25 cellular contexts compared by ENCODE assay signal in the genomic region with DNA sequence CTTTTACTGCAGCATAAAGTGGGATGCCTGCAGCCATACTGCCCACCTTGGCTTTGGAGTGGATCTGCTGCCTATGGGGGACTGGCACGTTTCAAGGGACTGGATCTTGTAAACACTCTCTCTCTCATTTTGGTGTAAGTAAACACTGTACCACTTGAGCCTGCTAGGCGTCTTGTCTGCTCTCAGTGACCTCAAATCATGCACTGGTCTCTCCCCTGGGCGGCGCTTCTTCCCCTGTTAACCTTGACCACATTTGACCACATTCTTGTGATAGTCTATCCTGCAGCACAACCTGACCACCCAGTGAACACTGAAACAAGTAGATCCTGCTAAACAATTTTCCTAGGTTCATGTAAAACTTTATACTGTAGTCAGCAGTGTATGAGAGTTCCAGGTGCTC.
A peak's percentile ranks its signal among the peaks of the same experiment; 100 is the strongest.
DNase-seq lines count a peak whose midpoint lies in the region; ATAC-seq, FAIRE-seq and TF ChIP-seq lines count a peak whose summit lies in the region.
"Had no signal": no experiment of that assay in that cellular context is flagged by ENCODE, and none has a peak within 500 bp of the region (broad histone marks: within the 10 kb centered on the region; RNA-seq: fewer than 3 reads in every experiment).

No MANE protein-coding gene starts in this region.

- H4K8ac ChIP-seq in IMR-90 (ENCODE audit: low read depth in 2 of 2, low read length in 2 of 2): no peak overlapping the region

- no peak overlapping the region for H2BK15ac ChIP-seq in IMR-90 (ENCODE audit: low read depth, low read length)

- ATAC-seq in HepG2: peak; percentile 59
- ATAC-seq in right lobe of liver: no peak
- ATAC-seq in IMR-90 (ENCODE audit: low read depth): no peak
- ATAC-seq: A549, HCT116 had no signal

- H3K79me1 ChIP-seq in IMR-90 (ENCODE audit: low read depth in 1 of 2, low read length in 2 of 2): no peaks in the 10 kb centered on the region

- H3K9me3 ChIP-seq in HepG2 (ENCODE audit: low read length) (no peaks in the 10 kb centered on the region), right lobe of liver (no peaks in the 10 kb centered on the region), IMR-90 (ENCODE audit: control insufficient read depth, insufficient read depth, low read length) (no peaks in the 10 kb centered on the region)
- no peaks in the 10 kb centered on the region for H3K9me3 ChIP-seq in CD8-positive, alpha-beta memory T cell (ENCODE audit: low read length)
- H3K9me3 ChIP-seq: A549, BE2C, Caco-2 had no signal

- TF ChIP-seq EP300 in HepG2 (IDR thresholded peaks at IDR 0.05; ENCODE audit: low read depth in 2 of 2, low read length in 2 of 2) (no peak), HepG2 (CRISPR knock-in tag; IDR thresholded peaks at IDR 0.05; ENCODE audit: borderline replicate concordance) (no peak)

- dilution Hi-C loops in IMR-90 (cut with HindIII; ENCODE audit: low sequenced_read_pairs, unreplicated experiment): no loop called here

- no peak overlapping the region for H2BK120ac ChIP-seq in IMR-90 (ENCODE audit: low read depth, low read length)

- 0 out of 2 replicates have a peak, but pooled peaks cover 5% of the 10 kb centered on the region for H3K4me1 ChIP-seq in HepG2 (ENCODE audit: insufficient read depth, low read length)
- H3K4me1 ChIP-seq in right lobe of liver: no peaks in the 10 kb centered on the region
- no peaks in the 10 kb centered on the region for H3K4me1 ChIP-seq in IMR-90 (ENCODE audit: control insufficient read depth, insufficient read depth, low read length)
- H3K4me1 ChIP-seq in CD8-positive, alpha-beta memory T cell (ENCODE audit: insufficient read depth, low read length): no peaks in the 10 kb centered on the region
- H3K4me1 ChIP-seq: A549; BE2C; BLaER1 treated with 17β-estradiol and CSF1 and Interleukin-3, amounts not matched to agents 10 nM and 100 nM; Caco-2 had no signal

- H3K14ac ChIP-seq in IMR-90 (replicated peaks; ENCODE audit: low read depth, low read length): no peak overlapping the region

- no peaks in the 10 kb centered on the region for H3K36me3 ChIP-seq in HepG2 (replicated peaks in 1 of 2; ENCODE audit: control insufficient read depth in 1 of 2, insufficient read depth in 2 of 2, low read length in 2 of 2)
- no peaks in the 10 kb centered on the region for H3K36me3 ChIP-seq in right lobe of liver
- H3K36me3 ChIP-seq in IMR-90 (ENCODE audit: control insufficient read depth, insufficient read depth, low read length): no peaks in the 10 kb centered on the region
- no peaks in the 10 kb centered on the region for H3K36me3 ChIP-seq in CD8-positive, alpha-beta memory T cell (ENCODE audit: insufficient read depth, low read length)
- H3K36me3 ChIP-seq: BE2C; BLaER1 treated with 17β-estradiol and CSF1 and Interleukin-3, amounts not matched to agents 10 nM and 100 nM had no signal

- no peak overlapping the region for H3K27ac Mint-ChIP-seq in CD8-positive, alpha-beta memory T cell
- H3K27ac Mint-ChIP-seq: CD14-positive monocyte; CD4-positive, alpha-beta memory T cell; H9; HFFc6 had no signal

- H3K23ac ChIP-seq in IMR-90 (ENCODE audit: low read depth, low read length): no peak overlapping the region

- intact Hi-C loops in HepG2 (cut with micrococcal nuclease; ENCODE audit: unreplicated experiment) (no loop called here), right lobe of liver (cut with DNase I) (no loop called here), IMR-90 (cut with micrococcal nuclease) (no loop called here)

- H3K4me2 ChIP-seq in HepG2 (ENCODE audit: low read depth, low read length) (no peak overlapping the region), IMR-90 (ENCODE audit: low read depth, low read length) (no peak overlapping the region)
- H3K4me2 ChIP-seq: A549; BLaER1 treated with 17β-estradiol and CSF1 and Interleukin-3, amounts not matched to agents 10 nM and 100 nM had no signal

- TF ChIP-seq RAD21 in HepG2 (CRISPR knock-in tag; IDR thresholded peaks at IDR 0.05): no peak
- TF ChIP-seq RAD21 in IMR-90 (IDR thresholded peaks at IDR 0.05; ENCODE audit: low read length): no peak

- H3K4me3 ChIP-seq in HepG2 (replicated peaks in 1 of 3; ENCODE audit: insufficient read depth in 1 of 3, low read depth in 2 of 3, low read length in 3 of 3) (no peak overlapping the region), right lobe of liver (no peak overlapping the region), IMR-90 (ENCODE audit: insufficient read depth, low read depth, low read length) (no peak overlapping the region)
- H3K4me3 ChIP-seq in CD8-positive, alpha-beta memory T cell (ENCODE audit: low read length): no peak overlapping the region
- H3K4me3 ChIP-seq: A549; BLaER1 treated with 17β-estradiol and CSF1 and Interleukin-3, amounts not matched to agents 10 nM and 100 nM; GM23248 had no signal

- H3K9ac ChIP-seq in HepG2 (ENCODE audit: insufficient read depth, low read depth, low read length) (no peak overlapping the region), IMR-90 (ENCODE audit: low read depth, low read length) (no peak overlapping the region)
- H3K9ac ChIP-seq: BLaER1 treated with 17β-estradiol and CSF1 and Interleukin-3, amounts not matched to agents 10 nM and 100 nM; GM23248 had no signal

- H2AFZ ChIP-seq in HepG2 (ENCODE audit: low read length): no peak overlapping the region
- H2AFZ ChIP-seq in IMR-90 (replicated peaks; ENCODE audit: low read length, poor library complexity): peak overlapping the region; percentile 58
- H2AFZ ChIP-seq: GM23248 had no signal

- no peaks in the 10 kb centered on the region for H3K36me3 Mint-ChIP-seq in CD8-positive, alpha-beta memory T cell
- H3K36me3 Mint-ChIP-seq: CD14-positive monocyte; CD4-positive, alpha-beta memory T cell had no signal

- in situ Hi-C loops in HepG2 (cut with HindIII; ENCODE audit: extremely low pct_ligation_motif_present, low pct_unique_long_range_greater_than_20kb) (no loop called here), IMR-90 (cut with MboI; ENCODE audit: low sequenced_read_pairs) (loop anchor here (25.0 kb wide), 1 partner anchor 956 kb away; no protein-coding TSS in a partner anchor)

- no peaks in the 10 kb centered on the region for H3K9me1 ChIP-seq in IMR-90 (ENCODE audit: insufficient read depth, low read length)

- CTCF ChIA-PET in HepG2 (lab: Yijun Ruan, JAX; ENCODE audit: low intra/inter-chr PET ratio, low total read pairs): no interaction called here
- CTCF ChIA-PET in IMR-90 (lab: Yijun Ruan, JAX): no interaction called here
- CTCF ChIA-PET in CD8-positive, alpha-beta memory T cell (lab: Charles Lee): no interaction called here

- no peak overlapping the region for H3K56ac ChIP-seq in IMR-90 (ENCODE audit: extremely low read depth, insufficient read depth, low read length)

- no peak overlapping the region for H3K4me3 Mint-ChIP-seq in CD8-positive, alpha-beta memory T cell
- H3K4me3 Mint-ChIP-seq: CD14-positive monocyte; CD4-positive, alpha-beta memory T cell; H9; HFFc6 had no signal

- H3K27ac ChIP-seq in HepG2 (ENCODE audit: extremely low read length, insufficient read depth, low read length) (no peak overlapping the region), right lobe of liver (no peak overlapping the region), IMR-90 (ENCODE audit: insufficient read depth, low read length) (no peak overlapping the region)
- H3K27ac ChIP-seq in CD8-positive, alpha-beta memory T cell (ENCODE audit: low read depth, low read length): no peak overlapping the region
- H3K27ac ChIP-seq: A549; BLaER1 treated with 17β-estradiol and CSF1 and Interleukin-3, amounts not matched to agents 10 nM and 100 nM; GM23248 had no signal

- peaks cover 0 to 3% of the 10 kb centered on the region in 2 donors for H3K27me3 Mint-ChIP-seq in CD8-positive, alpha-beta memory T cell

- H2AK5ac ChIP-seq in IMR-90 (ENCODE audit: low read depth, low read length): no peak overlapping the region

- no peak overlapping the region for H3K18ac ChIP-seq in IMR-90 (ENCODE audit: low read depth, low read length)

- no TSS peak for BruUV-seq in HepG2 (replicated peaks; lab: Mats Ljungman, UMichigan)
- no TSS peak for BruUV-seq in IMR-90 (replicated peaks; lab: Mats Ljungman, UMichigan)

- TF ChIP-seq POLR2A in HepG2 (IDR thresholded peaks at IDR 0.05; ENCODE audit: insufficient read depth in 1 of 2, low read depth in 2 of 2, low read length in 2 of 2): no peak
- TF ChIP-seq POLR2A in right lobe of liver (IDR thresholded peaks at IDR 0.05): no peak
- TF ChIP-seq POLR2A in IMR-90 (IDR thresholded peaks at IDR 0.05; ENCODE audit: low read depth, low read length): no peak

- no peak overlapping the region for H2BK5ac ChIP-seq in IMR-90 (ENCODE audit: low read depth, low read length, poor library complexity, severe bottlenecking)

- no peaks in the 10 kb centered on the region for H3K79me2 ChIP-seq in HepG2 (ENCODE audit: insufficient read depth, low read length)

- DNase-seq in HepG2 (ENCODE audit: low spot score) (no peak), right lobe of liver (no peak), IMR-90 (no peak), urothelium cell line (ENCODE audit: low spot score) (no peak), cerebellar cortex (ENCODE audit: low spot score) (no peak)
- no peak for DNase-seq in CD8-positive, alpha-beta memory T cell
- no peak for DNase-seq in central memory CD4-positive, alpha-beta T cell
- DNase-seq: 8988T; ACHN; AML-193; BE2C; Caco-2; CD4-positive, alpha-beta memory T cell; DMS153; DMS79 treated with DMSO at 0.1 percent for 48 hours; GF-D8; GM23248; H9; HFFc6 had no signal

- POLR2A ChIA-PET in HepG2 (lab: Yijun Ruan, JAX): no interaction called here
- POLR2A ChIA-PET in IMR-90 (lab: Charles Lee; ENCODE audit: unreplicated experiment): no interaction called here
- POLR2A ChIA-PET in CD8-positive, alpha-beta memory T cell (lab: Charles Lee): no interaction called here

- no peaks in the 10 kb centered on the region for H3K4me1 Mint-ChIP-seq in CD8-positive, alpha-beta memory T cell
- H3K4me1 Mint-ChIP-seq: CD14-positive monocyte; CD4-positive, alpha-beta memory T cell had no signal

- no peak overlapping the region for H2AK9ac ChIP-seq in IMR-90 (replicated peaks; ENCODE audit: low read depth, low read length, poor library complexity)

- no peak overlapping the region for H3K4ac ChIP-seq in IMR-90 (ENCODE audit: low read depth, low read length)

- no peak for FAIRE-seq in HepG2 (lab: Jason Lieb, UNC)
- peak; percentile 78 for FAIRE-seq in TTC549 (lab: Jason Lieb, UNC)
- peak; percentile 62 for FAIRE-seq in urothelium cell line (lab: Jason Lieb, UNC)
- FAIRE-seq: A549, GM12892 had no signal

- WGBS in HepG2 (ENCODE audit: low lambda C conversion rate): 20% methylated on average over 4 of the region's 4 CpGs
- 67% methylated on average over 1 of the region's 4 CpGs for WGBS in right lobe of liver (ENCODE audit: insufficient coverage, low coverage, low lambda C conversion rate, missing lambda C conversion rate)
- WGBS in IMR-90 (ENCODE audit: extremely low coverage in 2 of 2, insufficient read length in 1 of 2), 2 experiments: 33% methylated on average over 1 of the region's 4 CpGs; no CpG with 5 or more reads in 1 of the 2 experiments

- H2BK20ac ChIP-seq in IMR-90 (ENCODE audit: low read depth, low read length): no peak overlapping the region

- no peak overlapping the region for H4K5ac ChIP-seq in IMR-90 (ENCODE audit: low read depth, low read length)

- peak; percentile 30 for TF ChIP-seq CTCF in HepG2 (CRISPR knock-in tag; IDR thresholded peaks at IDR 0.05)
- TF ChIP-seq CTCF in right lobe of liver (IDR thresholded peaks at IDR 0.05): no peak
- TF ChIP-seq CTCF in IMR-90 (conservative IDR thresholded peaks at IDR 0.05; ENCODE audit: low read depth, low read length): no peak

- no peaks in the 10 kb centered on the region for H4K20me1 ChIP-seq in HepG2 (ENCODE audit: insufficient read depth, low read length)
- H4K20me1 ChIP-seq in IMR-90 (ENCODE audit: insufficient read depth, low read length): no peaks in the 10 kb centered on the region
- H4K20me1 ChIP-seq: BLaER1 treated with 17β-estradiol and CSF1 and Interleukin-3, amounts not matched to agents 10 nM and 100 nM had no signal

- H3K9me3 Mint-ChIP-seq in CD8-positive, alpha-beta memory T cell: peaks cover 0 to 2% (median 0%) of the 10 kb centered on the region in 5 donors
- H3K9me3 Mint-ChIP-seq: H9, HFFc6 had no signal

- H3K27me3 ChIP-seq in HepG2 (ENCODE audit: control insufficient read depth in 1 of 2, insufficient read depth in 2 of 2, low read length in 2 of 2) (no peaks in the 10 kb centered on the region; a peak in 1 of 5 replicates), right lobe of liver (no peaks in the 10 kb centered on the region), IMR-90 (ENCODE audit: control insufficient read depth, insufficient read depth, low read length) (no peaks in the 10 kb centered on the region)
- no peaks in the 10 kb centered on the region for H3K27me3 ChIP-seq in CD8-positive, alpha-beta memory T cell (ENCODE audit: insufficient read depth, low read length, poor library complexity, severe bottlenecking)
- H3K27me3 ChIP-seq: BE2C; BLaER1 treated with 17β-estradiol and CSF1 and Interleukin-3, amounts not matched to agents 10 nM and 100 nM had no signal

- H4K91ac ChIP-seq in IMR-90 (ENCODE audit: insufficient read depth, low read depth, low read length): no peak overlapping the region
